10 cellular contexts compared by ENCODE assay signal in the genomic region with DNA sequence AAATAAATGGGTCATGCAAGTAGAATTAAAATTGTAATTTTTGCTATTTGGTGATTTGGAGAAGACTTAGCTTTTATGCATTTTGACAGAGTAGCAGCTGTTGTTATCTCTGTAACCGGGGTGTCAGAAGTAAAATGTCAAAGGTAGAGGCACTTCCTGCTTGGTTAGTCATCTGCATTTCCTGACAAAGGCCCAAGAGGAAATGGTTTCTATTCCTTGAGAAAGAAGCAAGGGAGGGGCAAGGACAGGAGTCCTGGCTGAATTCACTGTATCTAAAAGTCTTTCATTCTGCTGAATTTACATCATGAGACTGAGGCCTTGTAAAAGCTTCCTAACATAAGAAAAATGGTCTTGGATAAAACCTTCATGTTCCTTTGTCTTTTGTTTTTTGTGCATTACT.
DNase-seq lines count a peak whose midpoint lies in the region; ATAC-seq, FAIRE-seq and TF ChIP-seq lines count a peak whose summit lies in the region.
"Had no signal": no experiment of that assay in that cellular context is flagged by ENCODE, and none has a peak within 500 bp of the region (broad histone marks: within the 10 kb centered on the region; RNA-seq: fewer than 3 reads in every experiment).

No MANE protein-coding gene starts in this region.

- H3K27ac ChIP-seq in H1 (ENCODE audit: low read depth, low read length) (no peak overlapping the region), Karpas-422 (ENCODE audit: low read length) (no peak overlapping the region)

- H3K4me3 Mint-ChIP-seq in activated CD4-positive, alpha-beta memory T cell treated with anti-CD3 and anti-CD28 coated beads, Interleukin-2, amount 10 ng/mL, durations not matched to agents 7 days and 5 days, result no peak overlapping the region

- TF ChIP-seq RAD21 in H1 (IDR thresholded peaks at IDR 0.05 in 1 of 2, conservative IDR thresholded peaks at IDR 0.05 in 1 of 2; ENCODE audit: low read depth in 2 of 2, low read length in 2 of 2), result no peak

- H3K18ac ChIP-seq in H1 (ENCODE audit: extremely low read depth, low read length), result no peak overlapping the region

- H3K4me3 ChIP-seq in H1 (ENCODE audit: extremely low read depth in 1 of 4, insufficient read depth in 2 of 4, low read depth in 3 of 4, low read length in 4 of 4) (no peak overlapping the region; a peak in 1 of 8 replicates), Karpas-422 (ENCODE audit: low read length) (no peak overlapping the region)
- H3K4me3 ChIP-seq: lung had no signal

- no peak overlapping the region for H3K23ac ChIP-seq in H1 (ENCODE audit: insufficient read length)

- H4K91ac ChIP-seq in H1 (replicated peaks; ENCODE audit: insufficient read length, low read length), result no peak overlapping the region

- FAIRE-seq in H1 (lab: Jason Lieb, UNC), result no peak

- no peaks in the 10 kb centered on the region for H3K27me3 Mint-ChIP-seq in activated CD4-positive, alpha-beta memory T cell treated with anti-CD3 and anti-CD28 coated beads, Interleukin-2, amount 10 ng/mL, durations not matched to agents 7 days and 5 days

- peaks cover 17% of the 10 kb centered on the region for H3K4me1 Mint-ChIP-seq in activated CD4-positive, alpha-beta memory T cell treated with anti-CD3 and anti-CD28 coated beads, Interleukin-2, amount 10 ng/mL, durations not matched to agents 7 days and 5 days

- H3K27ac Mint-ChIP-seq in activated CD4-positive, alpha-beta memory T cell treated with anti-CD3 and anti-CD28 coated beads, Interleukin-2, amount 10 ng/mL, durations not matched to agents 7 days and 5 days, result no peak overlapping the region

- no peak for TF ChIP-seq EP300 in H1 (IDR thresholded peaks at IDR 0.05; ENCODE audit: borderline replicate concordance in 1 of 2, low read depth in 2 of 2, low read length in 2 of 2)

- H2BK12ac ChIP-seq in H1 (ENCODE audit: low read depth, low read length), result 0 out of 2 replicates have a peak overlapping the region, but pooled peaks have one; percentile 44

- no peak for TF ChIP-seq POLR2A in H1 (IDR thresholded peaks at IDR 0.05; ENCODE audit: control extremely low read depth in 1 of 2, low read depth in 2 of 2, low read length in 2 of 2)

- H4K20me1 ChIP-seq in H1 (replicated peaks in 1 of 2; ENCODE audit: control insufficient read depth in 1 of 2, insufficient read depth in 2 of 2, low read length in 2 of 2) (no peaks in the 10 kb centered on the region), Karpas-422 (ENCODE audit: insufficient read depth, low read depth, low read length) (no peaks in the 10 kb centered on the region)

- H4K8ac ChIP-seq in H1 (ENCODE audit: extremely low read depth, insufficient read depth, low read length), result no peak overlapping the region

- no peaks in the 10 kb centered on the region for H3K23me2 ChIP-seq in H1 (ENCODE audit: low read depth, low read length)

- WGBS in H1 (ENCODE audit: extremely low coverage in 1 of 2, insufficient coverage in 1 of 2, insufficient read length in 1 of 2, insufficient replicate concordance in 2 of 2, low coverage in 1 of 2, low lambda C conversion rate in 2 of 2, missing lambda C conversion rate in 1 of 2), 2 experiments, result 86% methylated on average over 1 of the region's 1 CpG; no CpG with 5 or more reads in 1 of the 2 experiments

- ATAC-seq in GM21576 (IDR thresholded peaks at IDR 0.05; ENCODE audit: unreplicated experiment), result peak; percentile 68
- ATAC-seq: Panc1 had no signal

- no peaks in the 10 kb centered on the region for H3K9me3 Mint-ChIP-seq in activated CD4-positive, alpha-beta memory T cell treated with anti-CD3 and anti-CD28 coated beads, Interleukin-2, amount 10 ng/mL, durations not matched to agents 7 days and 5 days

- CTCF ChIA-PET in H1 (lab: Charles Lee; ENCODE audit: partially characterized antibody), result interaction anchor here (1.0 kb wide), 3 partner anchors 35 to 85 kb away, joined by 3 to 4 read pairs (median 3); no protein-coding TSS in a partner anchor
- CTCF ChIA-PET in activated CD4-positive, alpha-beta memory T cell treated with anti-CD3 and anti-CD28 coated beads, Interleukin-2, amount 10 ng/mL, durations not matched to agents 7 days and 5 days (lab: Charles Lee), result no interaction called here

- H3K4me2 ChIP-seq in H1 (ENCODE audit: insufficient read depth in 1 of 2, low read depth in 2 of 2, low read length in 2 of 2) (no peak overlapping the region), Karpas-422 (ENCODE audit: low read depth, low read length, poor library complexity, severe bottlenecking) (no peak overlapping the region)

- no peak overlapping the region for H3K14ac ChIP-seq in H1 (ENCODE audit: insufficient read length)

- peaks cover 0 to 7% (median 4%) of the 10 kb centered on the region in 4 experiments; a peak in 5 of 7 replicates for H3K4me1 ChIP-seq in H1 (replicated peaks in 1 of 4; ENCODE audit: control insufficient read depth in 3 of 4, insufficient read depth in 4 of 4, low read length in 3 of 4)
- H3K4me1 ChIP-seq in Karpas-422 (ENCODE audit: low read length), result peaks cover 12% of the 10 kb centered on the region

- H2AK5ac ChIP-seq in H1 (ENCODE audit: low read depth, low read length), result no peak overlapping the region

- no peak for TF ChIP-seq CTCF in H1 (IDR thresholded peaks at IDR 0.05; ENCODE audit: control extremely low read depth in 1 of 3, insufficient read depth in 1 of 3, low read depth in 1 of 3, low read length in 3 of 3)

- H3K9me3 ChIP-seq in H1 (ENCODE audit: insufficient read depth in 2 of 2, low read depth in 1 of 2, low read length in 1 of 2) (no peaks in the 10 kb centered on the region), Karpas-422 (ENCODE audit: low read length) (no peaks in the 10 kb centered on the region)

- H2BK5ac ChIP-seq in H1 (ENCODE audit: low read depth, low read length), result no peak overlapping the region

- no peak overlapping the region for H2BK120ac ChIP-seq in H1 (replicated peaks; ENCODE audit: low read depth, low read length)

- no peak overlapping the region for H3K56ac ChIP-seq in H1 (replicated peaks; ENCODE audit: insufficient read length, low read depth, low read length)

- no peak overlapping the region for H3K4ac ChIP-seq in H1 (replicated peaks; ENCODE audit: insufficient read length, low read depth, low read length)

- H3K79me2 ChIP-seq in H1 (ENCODE audit: control insufficient read depth in 1 of 2, insufficient read depth in 2 of 2, low read length in 2 of 2), result no peaks in the 10 kb centered on the region
- H3K79me2 ChIP-seq in Karpas-422 (ENCODE audit: low read length), result no peaks in the 10 kb centered on the region

- H3K27me3 ChIP-seq in H1 (replicated peaks in 1 of 4; ENCODE audit: control insufficient read depth in 3 of 4, extremely low read depth in 1 of 4, insufficient read depth in 3 of 4, low read length in 3 of 4), result no peaks in the 10 kb centered on the region
- no peaks in the 10 kb centered on the region for H3K27me3 ChIP-seq in Karpas-422 (ENCODE audit: low read length)

- H2BK20ac ChIP-seq in H1 (ENCODE audit: low read length), result no peak overlapping the region

- H3K36me3 Mint-ChIP-seq in activated CD4-positive, alpha-beta memory T cell treated with anti-CD3 and anti-CD28 coated beads, Interleukin-2, amount 10 ng/mL, durations not matched to agents 7 days and 5 days (ENCODE audit: low read depth), result no peaks in the 10 kb centered on the region

- DNase-seq in GM03348 (ENCODE audit: low spot score) (peak; percentile 19), HT1080 (ENCODE audit: low read depth) (peak; percentile 80), H1 (ENCODE audit: low read depth in 1 of 2, low spot score in 2 of 2) (no peak), retina (no peak), Karpas-422 (no peak), ecto neural progenitor cell (ENCODE audit: low spot score) (no peak)
- DNase-seq in activated CD4-positive, alpha-beta memory T cell treated with anti-CD3 and anti-CD28 coated beads, Interleukin-2, amount 10 ng/mL, durations not matched to agents 7 days and 5 days, result no peak

- POLR2A ChIA-PET in H1 (lab: Charles Lee; ENCODE audit: partially characterized antibody), result no interaction called here
- POLR2A ChIA-PET in activated CD4-positive, alpha-beta memory T cell treated with anti-CD3 and anti-CD28 coated beads, Interleukin-2, amount 10 ng/mL, durations not matched to agents 7 days and 5 days (lab: Charles Lee), result no interaction called here

- no peak overlapping the region for H2BK15ac ChIP-seq in H1 (ENCODE audit: low read length)

- H3K36me3 ChIP-seq in H1 (ENCODE audit: control insufficient read depth in 2 of 4, insufficient read depth in 4 of 4, low read length in 3 of 4) (peaks cover 0 to 2% (median 0%) of the 10 kb centered on the region in 4 experiments; a peak in 1 of 8 replicates), Karpas-422 (ENCODE audit: insufficient read depth, low read length) (no peaks in the 10 kb centered on the region)

- H2AFZ ChIP-seq in H1 (ENCODE audit: low read length) (0 out of 2 replicates have a peak overlapping the region, but pooled peaks have one; percentile 10), Karpas-422 (ENCODE audit: low read length) (no peak overlapping the region)

- no peaks in the 10 kb centered on the region for H3K9me2 ChIP-seq in Karpas-422 (replicated peaks; ENCODE audit: insufficient read depth, low read length)

- no peaks in the 10 kb centered on the region for H3K79me1 ChIP-seq in H1 (ENCODE audit: low read depth, low read length)

- no peak overlapping the region for H3K9ac ChIP-seq in H1 (replicated peaks in 1 of 4; ENCODE audit: extremely low read depth in 1 of 4, low read depth in 3 of 4, low read length in 3 of 4)
- H3K9ac ChIP-seq in Karpas-422 (ENCODE audit: low read length), result no peak overlapping the region

- no peak overlapping the region for H4K5ac ChIP-seq in H1 (ENCODE audit: insufficient read length, low read depth, low read length)

TF ChIP-seq in H1, 55 proteins besides CTCF, POLR2A, EP300 and RAD21:
- TF ChIP-seq KDM4A (IDR thresholded peaks at IDR 0.05; ENCODE audit: low read depth, low read length, severe bottlenecking) (no peak), CBX8 (IDR thresholded peaks at IDR 0.05; ENCODE audit: borderline replicate concordance, low read depth, low read length) (no peak), SIN3A (conservative IDR thresholded peaks at IDR 0.05 in 1 of 2, IDR thresholded peaks at IDR 0.05 in 1 of 2; ENCODE audit: low read depth in 1 of 2, low read length in 2 of 2) (0 out of 4 replicates have a peak, but pooled peaks of 1 of the 2 experiments have one; percentile 25), TAF7 (optimal IDR thresholded peaks at IDR 0.05; ENCODE audit: borderline replicate concordance, low read depth, low read length) (no peak)

Comparison
In these comparisons a context has a peak if more than half of its experiments do, and no peak if none do; other contexts are left out.
1. DNase-seq: peak in GM03348 (single experiment) and HT1080 (single experiment); none in H1 (0 of 2), retina (single experiment), activated CD4-positive, alpha-beta memory T cell treated with anti-CD3 and anti-CD28 coated beads, Interleukin-2, amount 10 ng/mL, durations not matched to agents 7 days and 5 days (single experiment), Karpas-422 (single experiment) and ecto neural progenitor cell (single experiment).